ENCODE assay signal across 28 cellular contexts in the genomic region with DNA sequence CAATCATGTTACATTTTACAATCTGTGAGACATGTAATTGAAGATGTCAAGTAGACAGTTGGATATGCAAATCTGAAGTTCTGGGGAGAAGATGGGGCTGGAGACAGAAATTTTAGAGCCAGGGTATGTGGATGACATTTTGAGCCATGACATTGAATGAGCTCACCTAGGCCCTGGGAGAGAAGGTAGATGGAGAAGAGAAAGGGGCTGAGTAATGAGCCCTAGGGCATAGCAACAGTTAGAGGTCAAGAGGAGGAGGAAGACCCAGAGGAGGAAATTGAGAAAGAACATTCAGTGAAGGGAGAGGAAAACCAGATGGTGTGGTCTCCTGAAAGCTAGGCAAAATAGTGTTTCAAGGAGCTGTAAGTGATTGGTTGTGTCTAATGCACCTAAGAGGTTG. TPM values are rescaled to one million over a fixed set of nuclear protein-coding genes. Genes with fewer than 3 reads are reported as not detected.
"Had no signal": no experiment of that assay in that cellular context is flagged by ENCODE, and none has a peak within 500 bp of the region (broad histone marks: within the 10 kb centered on the region; RNA-seq: fewer than 3 reads in every experiment).

No MANE protein-coding gene starts in this region.

- H3K36me3 Mint-ChIP-seq: immature natural killer cell; naive thymus-derived CD4-positive, alpha-beta T cell; neural progenitor cell; stimulated activated effector memory CD8-positive, alpha-beta T cell treated with anti-CD3 and anti-CD28 coated beads, Interleukin-12 subunit alpha, Interleukin-12 subunit beta, amount 100 ng/mL, for 72 hours had no signal

- H3K36me3 ChIP-seq: cardiac muscle cell, left lung, neural progenitor cell, stomach, uterus had no signal

- H2AFZ ChIP-seq: hepatocyte, neural progenitor cell had no signal

- H3K4me3 Mint-ChIP-seq: activated naive CD4-positive, alpha-beta T cell treated with anti-CD3 and anti-CD28 coated beads for 36 hours; activated T-cell treated with anti-CD3 and anti-CD28 coated beads, Interleukin-2, amount 50 U/mL, for 72 hours; immature natural killer cell; naive thymus-derived CD4-positive, alpha-beta T cell; neural progenitor cell; stimulated activated effector memory CD8-positive, alpha-beta T cell treated with anti-CD3 and anti-CD28 coated beads, Interleukin-12 subunit alpha, Interleukin-12 subunit beta, amount 100 ng/mL, for 72 hours had no signal

- H3K9ac ChIP-seq: neural progenitor cell had no signal

- H3K79me2 ChIP-seq: hepatocyte had no signal

- H3K27ac ChIP-seq: cardiac muscle cell, hepatocyte, left lung, neural progenitor cell, stomach, uterus had no signal

- DNase-seq: activated CD4-positive, alpha-beta T cell treated with anti-CD3 and anti-CD28 coated beads for 4 hours; activated CD4-positive, alpha-beta T cell treated with anti-CD3 and anti-CD28 coated beads, Interleukin-2, amount 50 U/mL, for 48 hours; activated CD4-positive, CD25-positive, alpha-beta regulatory T cell; activated effector memory CD4-positive, alpha-beta T cell treated with Interleukin-2 at 50 U/mL for 16 hours; activated naive CD4-positive, alpha-beta T cell treated with anti-CD3 and anti-CD28 coated beads for 36 hours; activated T-cell treated with anti-CD3 and anti-CD28 coated beads, Interleukin-2, amount 50 U/mL, for 72 hours; amygdala; effector CD4-positive, alpha-beta T cell; erythroblast; foreskin melanocyte; immature natural killer cell; kidney glomerular epithelial cell; left lung; naive thymus-derived CD4-positive, alpha-beta T cell; small intestine; stimulated activated CD4-positive, alpha-beta T cell treated with anti-CD3 and anti-CD28 coated beads, Interleukin-2, amount 100 ng/mL, for 24 hours; stomach; T1000; trophoblast cell; uterus had no signal

- H3K4me1 ChIP-seq: neural progenitor cell, stomach, uterus had no signal

- H3K9me3 Mint-ChIP-seq: activated naive CD4-positive, alpha-beta T cell treated with anti-CD3 and anti-CD28 coated beads for 36 hours; activated T-cell treated with anti-CD3 and anti-CD28 coated beads, Interleukin-2, amount 50 U/mL, for 72 hours; immature natural killer cell; naive thymus-derived CD4-positive, alpha-beta T cell; neural progenitor cell; stimulated activated effector memory CD8-positive, alpha-beta T cell treated with anti-CD3 and anti-CD28 coated beads, Interleukin-12 subunit alpha, Interleukin-12 subunit beta, amount 100 ng/mL, for 72 hours had no signal

- H3K4me3 ChIP-seq: cardiac muscle cell, hepatocyte, left lung, lung, neural progenitor cell, stomach, uterus had no signal

- FAIRE-seq: endometrium, small intestine had no signal

- H3K9me3 ChIP-seq: left lung, stomach, uterus had no signal

- H3K27ac Mint-ChIP-seq: activated naive CD4-positive, alpha-beta T cell treated with anti-CD3 and anti-CD28 coated beads for 36 hours; activated T-cell treated with anti-CD3 and anti-CD28 coated beads, Interleukin-2, amount 50 U/mL, for 72 hours; immature natural killer cell; naive thymus-derived CD4-positive, alpha-beta T cell; neural progenitor cell; stimulated activated effector memory CD8-positive, alpha-beta T cell treated with anti-CD3 and anti-CD28 coated beads, Interleukin-12 subunit alpha, Interleukin-12 subunit beta, amount 100 ng/mL, for 72 hours had no signal

- H3K4me1 Mint-ChIP-seq: immature natural killer cell; neural progenitor cell; stimulated activated effector memory CD8-positive, alpha-beta T cell treated with anti-CD3 and anti-CD28 coated beads, Interleukin-12 subunit alpha, Interleukin-12 subunit beta, amount 100 ng/mL, for 72 hours had no signal

- H3K4me2 ChIP-seq: hepatocyte, neural progenitor cell had no signal

- H3K27me3 ChIP-seq: hepatocyte, left lung, neural progenitor cell, stomach, uterus had no signal

RNA-seq across cellular contexts. Expression of gene TMEM266, which starts 15.3 kb away (rescaled TPM):
- total RNA-seq: activated naive CD4-positive, alpha-beta T cell treated with anti-CD3 and anti-CD28 coated beads for 36 hours; activated T-cell treated with anti-CD3 and anti-CD28 coated beads, Interleukin-2, amount 50 U/mL, for 72 hours; naive thymus-derived CD4-positive, alpha-beta T cell; osteoblast; renal cortical epithelial cell had no signal
- polyA plus RNA-seq: immature natural killer cell; naive thymus-derived CD4-positive, alpha-beta T cell had no signal
